8 cellular contexts compared by ENCODE assay signal in the genomic region with DNA sequence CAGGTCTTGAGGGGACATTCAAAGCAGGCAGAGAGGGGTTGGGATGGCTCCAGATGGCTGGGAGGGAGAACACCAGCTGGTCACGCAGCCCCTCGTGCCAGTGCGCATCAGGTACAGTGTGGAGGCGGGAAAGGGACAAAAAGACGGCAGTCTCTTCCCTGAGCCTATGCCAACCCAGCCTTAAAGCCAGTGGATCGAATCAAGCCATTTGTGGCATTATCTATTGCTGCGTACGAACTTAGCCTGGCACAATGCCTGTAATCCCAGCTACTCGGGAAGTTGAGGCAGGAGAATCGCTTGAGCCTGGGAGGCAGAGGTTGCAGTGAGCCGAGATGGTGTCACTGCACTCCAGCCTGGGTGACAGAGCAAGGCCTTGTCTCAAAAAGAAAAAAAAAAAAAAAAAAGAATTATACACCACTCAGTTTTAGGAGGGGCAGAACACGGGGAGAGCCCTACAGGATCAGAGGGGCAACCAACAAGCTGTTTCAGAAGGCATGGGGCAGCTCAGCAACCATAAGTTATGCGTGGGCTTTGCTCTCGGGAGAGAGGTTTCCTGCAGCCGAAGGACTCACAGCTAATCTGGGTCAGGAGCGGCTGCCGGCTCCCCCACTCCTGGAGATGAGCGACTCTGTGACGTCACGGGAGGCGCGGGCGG. TPM values are rescaled to one million over a fixed set of nuclear protein-coding genes. Genes with fewer than 3 reads are reported as not detected.
DNase-seq lines count a peak whose midpoint lies in the region; ATAC-seq and TF ChIP-seq lines count a peak whose summit lies in the region.

No MANE protein-coding gene starts in this region.

- BruUV-seq in IMR-90 (replicated peaks; lab: Mats Ljungman, UMichigan): no TSS peak

- peak overlapping the region; percentile 50 to 95 for H4K8ac ChIP-seq in IMR-90 (ENCODE audit: low read depth in 2 of 2, low read length in 2 of 2)

- peak overlapping the region; percentile 97 for H3K14ac ChIP-seq in IMR-90 (replicated peaks; ENCODE audit: low read depth, low read length)

- H3K4me1 Mint-ChIP-seq in T-helper 2 cell treated with Interferon-gamma antibody and Interleukin-4, amounts not matched to agents 5 μg/mL and 100 μg/mL, for 36 hours (ENCODE audit: low read depth): peaks cover 22% of the 10 kb centered on the region

- peak overlapping the region; percentile 81 for H2BK5ac ChIP-seq in IMR-90 (ENCODE audit: low read depth, low read length, poor library complexity, severe bottlenecking)

- peaks cover 20% of the 10 kb centered on the region for H3K36me3 Mint-ChIP-seq in T-helper 2 cell treated with Interferon-gamma antibody and Interleukin-4, amounts not matched to agents 5 μg/mL and 100 μg/mL, for 36 hours (ENCODE audit: low read depth)

- H3K9me3 ChIP-seq in IMR-90 (ENCODE audit: control insufficient read depth, insufficient read depth, low read length): no peaks in the 10 kb centered on the region
- H3K9me3 ChIP-seq in breast epithelium: no peaks in the 10 kb centered on the region
- no peaks in the 10 kb centered on the region for H3K9me3 ChIP-seq in smooth muscle cell (replicated peaks; ENCODE audit: low read depth)

- POLR2A ChIA-PET in IMR-90 (lab: Charles Lee; ENCODE audit: unreplicated experiment): no interaction called here

- dilution Hi-C loops in IMR-90 (cut with HindIII; ENCODE audit: low sequenced_read_pairs, unreplicated experiment): no loop called here

- H2AK9ac ChIP-seq in IMR-90 (replicated peaks; ENCODE audit: low read depth, low read length, poor library complexity): peak overlapping the region; percentile 84

- peak overlapping the region; percentile 45; the same call in 1 of the 2 replicates for H2BK120ac ChIP-seq in IMR-90 (ENCODE audit: low read depth, low read length)

- peak overlapping the region; percentile 85 for H3K4ac ChIP-seq in IMR-90 (ENCODE audit: low read depth, low read length)

- in situ Hi-C loops in IMR-90 (cut with MboI; ENCODE audit: low sequenced_read_pairs): no loop called here

- peaks cover 40% of the 10 kb centered on the region for H3K79me2 ChIP-seq in smooth muscle cell (ENCODE audit: low read depth)

- no peaks in the 10 kb centered on the region for H3K27me3 ChIP-seq in IMR-90 (ENCODE audit: control insufficient read depth, insufficient read depth, low read length)
- no peaks in the 10 kb centered on the region for H3K27me3 ChIP-seq in breast epithelium
- H3K27me3 ChIP-seq in smooth muscle cell (ENCODE audit: low read depth): no peaks in the 10 kb centered on the region

- H3K56ac ChIP-seq in IMR-90 (ENCODE audit: extremely low read depth, insufficient read depth, low read length): peak overlapping the region; percentile 51; the same call in 1 of the 2 replicates

- no peaks in the 10 kb centered on the region; the same call in 1 of the 2 replicates for H4K20me1 ChIP-seq in IMR-90 (ENCODE audit: insufficient read depth, low read length)
- H4K20me1 ChIP-seq in smooth muscle cell (ENCODE audit: low read depth): peaks cover 8% of the 10 kb centered on the region

- H3K4me3 ChIP-seq in IMR-90 (ENCODE audit: insufficient read depth, low read depth, low read length): peak overlapping the region; percentile 92
- peak overlapping the region; percentile 71 to 87 (median 76) for H3K4me3 ChIP-seq in breast epithelium
- H3K4me3 ChIP-seq in smooth muscle cell: peak overlapping the region; percentile 89

- H2BK15ac ChIP-seq in IMR-90 (ENCODE audit: low read depth, low read length): no peak overlapping the region

- peaks cover 11 to 26% of the 10 kb centered on the region in 2 experiments; a peak in 3 of 4 replicates for H3K79me1 ChIP-seq in IMR-90 (ENCODE audit: low read depth in 1 of 2, low read length in 2 of 2)

- H2AK5ac ChIP-seq in IMR-90 (ENCODE audit: low read depth, low read length): peak overlapping the region; percentile 53

- H3K4me2 ChIP-seq in IMR-90 (ENCODE audit: low read depth, low read length) (peak overlapping the region; percentile 97), smooth muscle cell (peak overlapping the region; percentile 90)

- CTCF ChIA-PET in IMR-90 (lab: Yijun Ruan, JAX): no interaction called here

- intact Hi-C loops in IMR-90 (cut with micrococcal nuclease) (loop anchor here (2.0 to 10.0 kb wide), 2 partner anchors 221 to 229 kb away; a partner anchor contains a TSS), breast epithelium (cut with DNase I; ENCODE audit: low total_unique reads) (no loop called here)

- TF ChIP-seq POLR2A in IMR-90 (IDR thresholded peaks at IDR 0.05; ENCODE audit: low read depth, low read length) (no peak), breast epithelium (IDR thresholded peaks at IDR 0.05) (no peak)

- H3K18ac ChIP-seq in IMR-90 (ENCODE audit: low read depth, low read length): peak overlapping the region; percentile 85

- TF ChIP-seq CTCF in IMR-90 (conservative IDR thresholded peaks at IDR 0.05; ENCODE audit: low read depth, low read length) (no peak), breast epithelium (IDR thresholded peaks at IDR 0.05) (no peak), smooth muscle cell (IDR thresholded peaks at IDR 0.05; ENCODE audit: borderline replicate concordance, insufficient read depth, poor library complexity, severe bottlenecking) (no peak)

- peak overlapping the region; percentile 95 for H4K5ac ChIP-seq in IMR-90 (ENCODE audit: low read depth, low read length)

- peak; percentile 93 to 94 for DNase-seq in NCI-H2081 (lab: John Stamatoyannopoulos, UW)
- DNase-seq in NCI-H2081 treated with DMSO at 0.1 percent for 48 hours (lab: John Stamatoyannopoulos, UW): no peak
- peak; percentile 89 for DNase-seq in IMR-90
- DNase-seq in T-helper 2 cell treated with Interferon-gamma antibody and Interleukin-4, amounts not matched to agents 5 μg/mL and 100 μg/mL, for 36 hours (ENCODE audit: low spot score): no peak
- DNase-seq in breast epithelium (ENCODE audit: low spot score in 2 of 2): peak; percentile 91 to 94
- peak; percentile 97 for DNase-seq in iPS-NIHi7 (ENCODE audit: extremely low spot score)
- no peak for DNase-seq in smooth muscle cell (lab: John Stamatoyannopoulos, UW; ENCODE audit: unreplicated experiment)

- H3K9ac ChIP-seq in IMR-90 (ENCODE audit: low read depth, low read length) (peak overlapping the region; percentile 86), smooth muscle cell (ENCODE audit: low read depth) (peak overlapping the region; percentile 87)

- H3K27ac Mint-ChIP-seq in T-helper 2 cell treated with Interferon-gamma antibody and Interleukin-4, amounts not matched to agents 5 μg/mL and 100 μg/mL, for 36 hours: peak overlapping the region; percentile 97

- H3K27ac ChIP-seq in IMR-90 (ENCODE audit: insufficient read depth, low read length): peak overlapping the region; percentile 71
- peak overlapping the region; percentile 95 to 96 for H3K27ac ChIP-seq in breast epithelium
- peak overlapping the region; percentile 91 for H3K27ac ChIP-seq in smooth muscle cell (ENCODE audit: low read depth)

- no peaks in the 10 kb centered on the region for H3F3A ChIP-seq in smooth muscle cell (ENCODE audit: low read depth)

- no peak for ATAC-seq in IMR-90 (ENCODE audit: low read depth)
- no peak for ATAC-seq in GM21529 (IDR thresholded peaks at IDR 0.05; ENCODE audit: unreplicated experiment)

- H3K4me3 Mint-ChIP-seq in T-helper 2 cell treated with Interferon-gamma antibody and Interleukin-4, amounts not matched to agents 5 μg/mL and 100 μg/mL, for 36 hours: peak overlapping the region; percentile 95

- no peaks in the 10 kb centered on the region for H3K9me3 Mint-ChIP-seq in T-helper 2 cell treated with Interferon-gamma antibody and Interleukin-4, amounts not matched to agents 5 μg/mL and 100 μg/mL, for 36 hours

- no peak overlapping the region for H2BK20ac ChIP-seq in IMR-90 (ENCODE audit: low read depth, low read length)

- TF ChIP-seq RAD21 in IMR-90 (IDR thresholded peaks at IDR 0.05; ENCODE audit: low read length): no peak

- H3K23ac ChIP-seq in IMR-90 (ENCODE audit: low read depth, low read length): peak overlapping the region; percentile 65

- H4K91ac ChIP-seq in IMR-90 (ENCODE audit: insufficient read depth, low read depth, low read length): peak overlapping the region; percentile 72

- WGBS in IMR-90 (ENCODE audit: extremely low coverage in 2 of 2, insufficient read length in 1 of 2), 2 experiments: no CpG with 5 or more reads among the region's 23 CpGs
- 35% methylated on average over 23 of the region's 23 CpGs for WGBS in smooth muscle cell (ENCODE audit: low lambda C conversion rate)

- H3K27me3 Mint-ChIP-seq in T-helper 2 cell treated with Interferon-gamma antibody and Interleukin-4, amounts not matched to agents 5 μg/mL and 100 μg/mL, for 36 hours (ENCODE audit: low read depth): no peaks in the 10 kb centered on the region

- peaks cover 6% of the 10 kb centered on the region; the same call in 1 of the 2 replicates for H3K9me1 ChIP-seq in IMR-90 (ENCODE audit: insufficient read depth, low read length)

- H2AFZ ChIP-seq in IMR-90 (replicated peaks; ENCODE audit: low read length, poor library complexity) (peak overlapping the region; percentile 89), smooth muscle cell (ENCODE audit: low read depth) (peak overlapping the region; percentile 93)

- H3K36me3 ChIP-seq in IMR-90 (ENCODE audit: control insufficient read depth, insufficient read depth, low read length) (no peaks in the 10 kb centered on the region), breast epithelium (no peaks in the 10 kb centered on the region), smooth muscle cell (ENCODE audit: low read depth) (no peaks in the 10 kb centered on the region)

- H3K4me1 ChIP-seq in IMR-90 (ENCODE audit: control insufficient read depth, insufficient read depth, low read length): peaks cover 5% of the 10 kb centered on the region
- peaks cover 0 to 8% of the 10 kb centered on the region in 2 donors for H3K4me1 ChIP-seq in breast epithelium
- H3K4me1 ChIP-seq in smooth muscle cell (ENCODE audit: low read depth): peaks cover 5% of the 10 kb centered on the region

RNA-seq across cellular contexts. Expression of a gene that starts 0.4 kb away (rescaled TPM):
- total RNA-seq in IMR-90 (2012; rRNA removed) (81.7 and 136 TPM in 2 replicates), breast epithelium (100 to 1,000 TPM in 2 of 3 donors, 10 to 100 TPM in 1; 85.0 to 151 (median 149) TPM), smooth muscle cell (380 TPM in 2 replicates)
- polyA plus RNA-seq in IMR-90 (2012; rRNA removed) (143 and 170 TPM in 2 replicates), smooth muscle cell (376 and 384 TPM in 2 replicates)
- 591 and 666 TPM in 2 replicates for polyA plus RNA-seq in IMR-90 (2012; cell fraction: cytosol; rRNA removed)
- 135 and 207 TPM in 2 replicates for polyA plus RNA-seq in IMR-90 (2012; cell fraction: nucleus; rRNA removed; ENCODE audit: low replicate concordance)

RNA-seq across cellular contexts. Expression of a gene that starts 23.4 kb away (rescaled TPM):
- total RNA-seq in IMR-90 (2012; rRNA removed) (7.5 and 10.0 TPM in 2 replicates), breast epithelium (10 to 100 TPM; 21.8 to 31.9 (median 23.6) TPM), smooth muscle cell (8.0 and 10.8 TPM in 2 replicates)
- polyA plus RNA-seq in IMR-90 (2012; rRNA removed) (6.9 and 7.1 TPM in 2 replicates), smooth muscle cell (10.5 and 13.0 TPM in 2 replicates)
- 5.8 and 9.5 TPM in 2 replicates for polyA plus RNA-seq in IMR-90 (2012; cell fraction: cytosol; rRNA removed)
- polyA plus RNA-seq in IMR-90 (2012; cell fraction: nucleus; rRNA removed; ENCODE audit: low replicate concordance): 5.3 and 5.7 TPM in 2 replicates

RNA-seq across cellular contexts. Expression of a gene that starts 55.5 kb away (rescaled TPM):
- 7.5 and 7.8 TPM in 2 replicates for total RNA-seq in IMR-90 (2012; rRNA removed)
- polyA plus RNA-seq in IMR-90 (2012; rRNA removed): 7.4 and 10.3 TPM in 2 replicates
- polyA plus RNA-seq in IMR-90 (2012; cell fraction: cytosol; rRNA removed): 7.5 and 18.0 TPM in 2 replicates
- polyA plus RNA-seq in IMR-90 (2012; cell fraction: nucleus; rRNA removed; ENCODE audit: low replicate concordance): 14.9 and 25.0 TPM in 2 replicates
- total RNA-seq in breast epithelium: 10 to 100 TPM in 1 of 3 donors, 1 to 10 TPM in 2; 6.9 to 13.1 (median 7.6) TPM
- total RNA-seq in smooth muscle cell: 2.8 and 4.6 TPM in 2 replicates
- polyA plus RNA-seq in smooth muscle cell: 1.8 and 5.5 TPM in 2 replicates

Comparison
In these comparisons a context has a peak if more than half of its experiments do, and no peak if none do; other contexts are left out.
1. DNase-seq: peak in NCI-H2081 (2 of 2), IMR-90 (single experiment), breast epithelium (2 of 2) and iPS-NIHi7 (single experiment); none in NCI-H2081 treated with DMSO at 0.1 percent for 48 hours (single experiment), T-helper 2 cell treated with Interferon-gamma antibody and Interleukin-4, amounts not matched to agents 5 μg/mL and 100 μg/mL, for 36 hours (single experiment) and smooth muscle cell (single experiment).
2. Peak in every context shown above with its lines, with median percentiles within 50 percentile points of each other: H3K27ac ChIP-seq and H3K4me3 ChIP-seq.